ENCODE assay signal across 21 cellular contexts in genomic region chr1:4215391-4215790, GRCh38.
"Had no signal": no experiment of that assay in that cellular context is flagged by ENCODE, and none has a peak within 500 bp of the region (broad histone marks: within the 10 kb centered on the region; RNA-seq: fewer than 3 reads in every experiment).

No MANE protein-coding gene starts in this region.

- H3K4me3 ChIP-seq: SJSA1, SK-N-MC had no signal

- ATAC-seq: HepG2 had no signal

- H3K27me3 ChIP-seq: SJSA1 had no signal

- H3K27ac ChIP-seq: SJSA1, SK-N-MC had no signal

- DNase-seq: IMR-90, Karpas-422, KG1, MM.1S, NCI-H1092 treated with DMSO at 0.1 percent for 48 hours, NCI-H1436, NCI-H187, NCI-H2029, NCI-H2081 treated with DMSO at 0.1 percent for 48 hours, NCI-H2171, NCI-H226, NCI-H446, NCI-H510A, NCI-H524 treated with DMSO at 0.1 percent for 48 hours, NCI-H69, NCI-H774, Right ventricle myocardium superior, SIG-M5 had no signal

- H3K4me1 ChIP-seq: SJSA1 had no signal

- H3K36me3 ChIP-seq: SJSA1 had no signal
